14 cellular contexts compared by ENCODE assay signal in the genomic region with DNA sequence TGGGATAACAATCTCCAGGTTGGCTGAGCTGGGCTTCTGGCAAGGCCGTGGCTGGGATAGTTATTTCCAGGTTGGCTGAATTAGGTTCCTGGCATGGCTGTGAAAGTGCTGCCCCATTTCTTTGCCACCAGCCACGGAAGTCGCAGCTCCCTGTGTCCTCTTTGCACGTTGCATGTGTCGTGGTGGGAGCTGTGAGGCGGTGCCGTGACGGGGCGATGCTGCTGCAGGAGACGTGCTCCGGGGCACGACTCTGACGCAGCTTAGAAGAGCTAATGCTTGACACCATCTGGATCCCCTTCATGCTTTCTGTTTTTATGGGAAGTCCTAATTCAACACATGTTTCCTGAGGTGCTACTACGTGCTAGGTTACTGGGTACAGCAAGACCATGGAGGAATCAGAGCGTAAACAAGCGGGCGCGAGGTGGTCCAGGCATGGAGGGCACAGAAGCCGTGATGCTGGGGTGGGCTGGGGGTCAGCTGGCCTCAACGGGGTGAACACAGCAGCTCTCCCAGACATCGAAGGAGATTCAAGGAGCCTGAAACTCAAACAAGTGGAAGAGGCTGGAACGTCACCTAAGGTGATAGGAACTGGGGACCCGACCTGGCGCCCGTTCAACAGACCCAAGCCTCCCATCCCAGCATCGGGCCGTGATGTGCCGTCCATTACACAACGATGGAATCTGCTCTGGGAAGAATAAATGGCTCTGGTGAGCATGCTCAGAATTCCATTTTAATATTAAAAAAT.
DNase-seq lines count a peak whose midpoint lies in the region; ATAC-seq and TF ChIP-seq lines count a peak whose summit lies in the region.
"Had no signal": no experiment of that assay in that cellular context is flagged by ENCODE, and none has a peak within 500 bp of the region (broad histone marks: within the 10 kb centered on the region; RNA-seq: fewer than 3 reads in every experiment).

No MANE protein-coding gene starts in this region.

- peak; percentile 12 for DNase-seq in natural killer cell treated with Interleukin-12 subunit alpha and Interleukin-12 subunit beta and Interleukin-15 and Interleukin-18, amount 100 ng/mL, for 72 hours (ENCODE audit: low spot score)
- DNase-seq in natural killer cell (no peak), chondrocyte (ENCODE audit: low spot score) (peak; percentile 80), posterior vena cava (ENCODE audit: low spot score) (peak; percentile 69), NCI-H526 treated with DMSO at 0.1 percent for 48 hours (lab: John Stamatoyannopoulos, UW) (no peak)
- DNase-seq: Caco-2; CD4-positive, CD25-positive, alpha-beta regulatory T cell; CD8-positive, alpha-beta T cell; DMS153; DND-41; GM23248; H7; HCEC 1CT had no signal

- ATAC-seq in natural killer cell treated with Interleukin-12 subunit alpha and Interleukin-12 subunit beta and Interleukin-15 and Interleukin-18, amount 100 ng/mL, for 72 hours = no peak
- ATAC-seq in natural killer cell = no peak
- ATAC-seq in HG03196 (IDR thresholded peaks at IDR 0.05; ENCODE audit: unreplicated experiment) = no peak
- ATAC-seq: CD8-positive, alpha-beta T cell had no signal

- H3K9me3 Mint-ChIP-seq in natural killer cell treated with Interleukin-12 subunit alpha and Interleukin-12 subunit beta and Interleukin-15 and Interleukin-18, amount 100 ng/mL, for 72 hours = no peaks in the 10 kb centered on the region
- H3K9me3 Mint-ChIP-seq in natural killer cell = no peaks in the 10 kb centered on the region
- H3K9me3 Mint-ChIP-seq in chondrocyte (ENCODE audit: low read depth) = no peaks in the 10 kb centered on the region
- H3K9me3 Mint-ChIP-seq: CD4-positive, CD25-positive, alpha-beta regulatory T cell; CD8-positive, alpha-beta T cell had no signal

- no peaks in the 10 kb centered on the region for H3K36me3 Mint-ChIP-seq in natural killer cell treated with Interleukin-12 subunit alpha and Interleukin-12 subunit beta and Interleukin-15 and Interleukin-18, amount 100 ng/mL, for 72 hours
- no peaks in the 10 kb centered on the region for H3K36me3 Mint-ChIP-seq in natural killer cell
- H3K36me3 Mint-ChIP-seq in chondrocyte (ENCODE audit: low read depth) = no peaks in the 10 kb centered on the region
- H3K36me3 Mint-ChIP-seq: CD4-positive, CD25-positive, alpha-beta regulatory T cell; CD8-positive, alpha-beta T cell had no signal

- no peak overlapping the region for H3K27ac Mint-ChIP-seq in natural killer cell treated with Interleukin-12 subunit alpha and Interleukin-12 subunit beta and Interleukin-15 and Interleukin-18, amount 100 ng/mL, for 72 hours
- H3K27ac Mint-ChIP-seq in natural killer cell (no peak overlapping the region), chondrocyte (ENCODE audit: unreplicated experiment) (no peak overlapping the region)
- H3K27ac Mint-ChIP-seq: CD4-positive, CD25-positive, alpha-beta regulatory T cell; CD8-positive, alpha-beta T cell had no signal

- H3K27me3 Mint-ChIP-seq in natural killer cell treated with Interleukin-12 subunit alpha and Interleukin-12 subunit beta and Interleukin-15 and Interleukin-18, amount 100 ng/mL, for 72 hours = peaks cover 0 to 8% of the 10 kb centered on the region in 2 donors
- H3K27me3 Mint-ChIP-seq in natural killer cell (ENCODE audit: low read depth in 2 of 2) (peaks cover 0 to 10% of the 10 kb centered on the region in 2 donors), chondrocyte (ENCODE audit: low read depth) (peaks cover 18% of the 10 kb centered on the region)
- H3K27me3 Mint-ChIP-seq: CD4-positive, CD25-positive, alpha-beta regulatory T cell had no signal

- intact Hi-C loops in natural killer cell (cut with micrococcal nuclease) (no loop called here), posterior vena cava (cut with DNase I) (no loop called here)

- H3K4me3 Mint-ChIP-seq in natural killer cell treated with Interleukin-12 subunit alpha and Interleukin-12 subunit beta and Interleukin-15 and Interleukin-18, amount 100 ng/mL, for 72 hours = no peak overlapping the region
- no peak overlapping the region for H3K4me3 Mint-ChIP-seq in natural killer cell
- H3K4me3 Mint-ChIP-seq in chondrocyte (ENCODE audit: unreplicated experiment) = no peak overlapping the region
- H3K4me3 Mint-ChIP-seq: CD4-positive, CD25-positive, alpha-beta regulatory T cell; CD8-positive, alpha-beta T cell had no signal

- no peaks in the 10 kb centered on the region for H3K4me1 Mint-ChIP-seq in natural killer cell treated with Interleukin-12 subunit alpha and Interleukin-12 subunit beta and Interleukin-15 and Interleukin-18, amount 100 ng/mL, for 72 hours (ENCODE audit: low read depth in 2 of 2)
- H3K4me1 Mint-ChIP-seq in natural killer cell (no peaks in the 10 kb centered on the region), chondrocyte (ENCODE audit: low read depth) (no peaks in the 10 kb centered on the region)
- H3K4me1 Mint-ChIP-seq: CD4-positive, CD25-positive, alpha-beta regulatory T cell had no signal

- TF ChIP-seq CTCF in natural killer cell (IDR thresholded peaks at IDR 0.05) = no peak
- TF ChIP-seq CTCF in chondrocyte (IDR thresholded peaks at IDR 0.05) = no peak

Comparison
In these comparisons a context has a peak if more than half of its experiments do, and no peak if none do; other contexts are left out.
1. DNase-seq: peak in natural killer cell treated with Interleukin-12 subunit alpha and Interleukin-12 subunit beta and Interleukin-15 and Interleukin-18, amount 100 ng/mL, for 72 hours (single experiment), chondrocyte (single experiment) and posterior vena cava (single experiment); none in natural killer cell (single experiment) and NCI-H526 treated with DMSO at 0.1 percent for 48 hours (single experiment).